ENCODE assay signal across 8 cellular contexts in genomic region chr13:24670927-24671326, GRCh38. TPM values are rescaled to one million over a fixed set of nuclear protein-coding genes. Genes with fewer than 3 reads are reported as not detected.
A peak's percentile ranks its signal among the peaks of the same experiment; 100 is the strongest.
DNase-seq lines count a peak whose midpoint lies in the region; TF ChIP-seq lines count a peak whose summit lies in the region.

No MANE protein-coding gene starts in this region.

- peaks cover 0 to 6% of the 10 kb centered on the region in 2 donors for H3K27me3 Mint-ChIP-seq in CD4-positive, alpha-beta memory T cell
- H3K27me3 Mint-ChIP-seq in activated T-helper 1 cell treated with anti-CD3 and anti-CD28 coated beads, Interleukin-12 subunit alpha, Interleukin-12 subunit beta, Interleukin-2, Interleukin-4 antibody, amounts not matched to agents 30 ng/mL and 10 ng/mL and 1 ng/mL, durations not matched to agents 14 hours and 24 hours and 36 hours (ENCODE audit: insufficient read depth): peaks cover 17% of the 10 kb centered on the region

- no peaks in the 10 kb centered on the region for H3K36me3 Mint-ChIP-seq in CD4-positive, alpha-beta memory T cell
- H3K36me3 Mint-ChIP-seq in activated T-helper 1 cell treated with anti-CD3 and anti-CD28 coated beads, Interleukin-12 subunit alpha, Interleukin-12 subunit beta, Interleukin-2, Interleukin-4 antibody, amounts not matched to agents 30 ng/mL and 10 ng/mL and 1 ng/mL, durations not matched to agents 14 hours and 24 hours and 36 hours (ENCODE audit: low read depth): no peaks in the 10 kb centered on the region

- peak overlapping the region in 1 of 8 donors; percentile 20 for H3K4me3 Mint-ChIP-seq in CD4-positive, alpha-beta memory T cell
- no peak overlapping the region for H3K4me3 Mint-ChIP-seq in activated T-helper 1 cell treated with anti-CD3 and anti-CD28 coated beads, Interleukin-12 subunit alpha, Interleukin-12 subunit beta, Interleukin-2, Interleukin-4 antibody, amounts not matched to agents 30 ng/mL and 10 ng/mL and 1 ng/mL, durations not matched to agents 14 hours and 24 hours and 36 hours

- intact Hi-C loops in dorsolateral prefrontal cortex (cut with DNase I): loop anchor here in 1 of 2 donors (1.0 kb wide), 1 partner anchor 24 kb away; no protein-coding TSS in a partner anchor
- intact Hi-C loops in CD4-positive, alpha-beta memory T cell (cut with micrococcal nuclease): loop anchor here (1.0 kb wide), 1 partner anchor 65 kb away; no protein-coding TSS in a partner anchor
- intact Hi-C loops in activated T-helper 1 cell treated with anti-CD3 and anti-CD28 coated beads, Interleukin-12 subunit alpha, Interleukin-12 subunit beta, Interleukin-2, Interleukin-4 antibody, amounts not matched to agents 30 ng/mL and 10 ng/mL and 1 ng/mL, durations not matched to agents 14 hours and 24 hours and 36 hours (cut with micrococcal nuclease): loop anchor here (1.0 to 5.0 kb wide), 3 partner anchors 44 to 90 kb away; no protein-coding TSS in a partner anchor

- H3K4me1 Mint-ChIP-seq in CD4-positive, alpha-beta memory T cell: peaks cover 4 to 10% (median 7%) of the 10 kb centered on the region in 4 donors
- peaks cover 15% of the 10 kb centered on the region for H3K4me1 Mint-ChIP-seq in activated T-helper 1 cell treated with anti-CD3 and anti-CD28 coated beads, Interleukin-12 subunit alpha, Interleukin-12 subunit beta, Interleukin-2, Interleukin-4 antibody, amounts not matched to agents 30 ng/mL and 10 ng/mL and 1 ng/mL, durations not matched to agents 14 hours and 24 hours and 36 hours (ENCODE audit: low read depth)

- POLR2A ChIA-PET in CD4-positive, alpha-beta memory T cell (lab: Charles Lee; ENCODE audit: partially characterized antibody): interaction anchor here (0.9 kb wide), 1 partner anchor 71 kb away, joined by 3 read pairs; no protein-coding TSS in a partner anchor

- H3K27ac Mint-ChIP-seq in CD4-positive, alpha-beta memory T cell: no peak overlapping the region
- no peak overlapping the region for H3K27ac Mint-ChIP-seq in activated T-helper 1 cell treated with anti-CD3 and anti-CD28 coated beads, Interleukin-12 subunit alpha, Interleukin-12 subunit beta, Interleukin-2, Interleukin-4 antibody, amounts not matched to agents 30 ng/mL and 10 ng/mL and 1 ng/mL, durations not matched to agents 14 hours and 24 hours and 36 hours

- DNase-seq in AML-193 (lab: John Stamatoyannopoulos, UW): peak; percentile 9 to 14
- peak; percentile 80 for DNase-seq in H7
- DNase-seq in SW 1271 (lab: John Stamatoyannopoulos, UW): peak; percentile 35 to 53
- DNase-seq in kidney epithelial cell (ENCODE audit: low read depth): no peak
- no peak for DNase-seq in dorsolateral prefrontal cortex
- no peak for DNase-seq in T-helper 9 cell
- no peak for DNase-seq in CD4-positive, alpha-beta memory T cell
- no peak for DNase-seq in activated T-helper 1 cell treated with anti-CD3 and anti-CD28 coated beads, Interleukin-12 subunit alpha, Interleukin-12 subunit beta, Interleukin-2, Interleukin-4 antibody, amounts not matched to agents 30 ng/mL and 10 ng/mL and 1 ng/mL, durations not matched to agents 14 hours and 24 hours and 36 hours (ENCODE audit: low spot score)

- TF ChIP-seq CTCF in kidney epithelial cell (IDR thresholded peaks at IDR 0.05; ENCODE audit: insufficient read depth, low read length, poor library complexity, severe bottlenecking) (peak; percentile 42), dorsolateral prefrontal cortex (IDR thresholded peaks at IDR 0.05 in 54 of 56, conservative IDR thresholded peaks at IDR 0.05 in 2 of 56; ENCODE audit: low read depth in 1 of 56, partially characterized antibody in 56 of 56) (no peak)

- H3K27me3 ChIP-seq in H7 (ENCODE audit: control insufficient read depth, insufficient read depth, low read length): no peaks in the 10 kb centered on the region
- no peaks in the 10 kb centered on the region for H3K27me3 ChIP-seq in kidney epithelial cell (ENCODE audit: control insufficient read depth, insufficient read depth, low read length)
- H3K27me3 ChIP-seq in dorsolateral prefrontal cortex: peaks cover 0 to 18% (median 0%) of the 10 kb centered on the region in 45 donors
- no peaks in the 10 kb centered on the region for H3K27me3 ChIP-seq in CD4-positive, alpha-beta memory T cell (ENCODE audit: insufficient read depth, low read length)

- H3K36me3 ChIP-seq in H7 (replicated peaks; ENCODE audit: control insufficient read depth, insufficient read depth, low read length) (no peaks in the 10 kb centered on the region), kidney epithelial cell (ENCODE audit: control insufficient read depth, insufficient read depth, low read length) (no peaks in the 10 kb centered on the region)
- no peaks in the 10 kb centered on the region for H3K36me3 ChIP-seq in CD4-positive, alpha-beta memory T cell (ENCODE audit: insufficient read depth, low read length)

- H3K27ac ChIP-seq in dorsolateral prefrontal cortex: no peak overlapping the region
- H3K27ac ChIP-seq in CD4-positive, alpha-beta memory T cell (ENCODE audit: low read depth, low read length): no peak overlapping the region

- no peaks in the 10 kb centered on the region for H3K9me3 ChIP-seq in CD4-positive, alpha-beta memory T cell (ENCODE audit: control insufficient read depth in 1 of 2, low read length in 2 of 2)

- no peak overlapping the region for H3K4me3 ChIP-seq in H7 (ENCODE audit: insufficient read depth, low read depth, low read length)
- H3K4me3 ChIP-seq in kidney epithelial cell (ENCODE audit: low read depth, low read length): no peak overlapping the region
- H3K4me3 ChIP-seq in dorsolateral prefrontal cortex: peak overlapping the region in 16 of 59 donors; percentile 2 to 41 (median 22)
- no peak overlapping the region for H3K4me3 ChIP-seq in CD4-positive, alpha-beta memory T cell (ENCODE audit: low read length in 2 of 2)

- CTCF ChIA-PET in CD4-positive, alpha-beta memory T cell (lab: Charles Lee; ENCODE audit: partially characterized antibody): interaction anchor here (1.0 to 2.4 kb wide), 7 partner anchors 11 to 90 kb away, joined by 3 to 24 read pairs (median 4); no protein-coding TSS in a partner anchor

- H3K9me3 Mint-ChIP-seq in CD4-positive, alpha-beta memory T cell: peaks cover 0 to 2% (median 0%) of the 10 kb centered on the region in 8 donors
- H3K9me3 Mint-ChIP-seq in activated T-helper 1 cell treated with anti-CD3 and anti-CD28 coated beads, Interleukin-12 subunit alpha, Interleukin-12 subunit beta, Interleukin-2, Interleukin-4 antibody, amounts not matched to agents 30 ng/mL and 10 ng/mL and 1 ng/mL, durations not matched to agents 14 hours and 24 hours and 36 hours: no peaks in the 10 kb centered on the region

- H3K4me1 ChIP-seq in CD4-positive, alpha-beta memory T cell (ENCODE audit: insufficient read depth, low read length): peaks cover 10% of the 10 kb centered on the region

RNA-seq across cellular contexts. Expression of gene ATP12A, which starts 9.3 kb away (rescaled TPM):
- 0.04 and 0.62 TPM in 2 replicates for total RNA-seq in H7 (2014; rRNA removed; shearing (Covaris generic))
- total RNA-seq in kidney epithelial cell: 0.04 and 0.07 TPM in 2 replicates
- total RNA-seq in dorsolateral prefrontal cortex: under 1 TPM in 85 of 120 experiments, not detected in 35; 0.10 to 0.72 (median 0.24) TPM
- not detected for total RNA-seq in CD4-positive, alpha-beta memory T cell
- not detected for polyA plus RNA-seq in CD4-positive, alpha-beta memory T cell
- total RNA-seq in activated T-helper 1 cell treated with anti-CD3 and anti-CD28 coated beads, Interleukin-12 subunit alpha, Interleukin-12 subunit beta, Interleukin-2, Interleukin-4 antibody, amounts not matched to agents 30 ng/mL and 10 ng/mL and 1 ng/mL, durations not matched to agents 14 hours and 24 hours and 36 hours: 0.16 and 0.20 TPM in 2 replicates

Comparison
In these comparisons a context has a peak if more than half of its experiments do, and no peak if none do; other contexts are left out.
1. DNase-seq: peak in AML-193 (2 of 2), H7 (single experiment) and SW 1271 (2 of 2); none in kidney epithelial cell (single experiment), dorsolateral prefrontal cortex (0 of 10), T-helper 9 cell (single experiment), CD4-positive, alpha-beta memory T cell (0 of 5) and activated T-helper 1 cell treated with anti-CD3 and anti-CD28 coated beads, Interleukin-12 subunit alpha, Interleukin-12 subunit beta, Interleukin-2, Interleukin-4 antibody, amounts not matched to agents 30 ng/mL and 10 ng/mL and 1 ng/mL, durations not matched to agents 14 hours and 24 hours and 36 hours (single experiment).